8 cellular contexts compared by ENCODE assay signal in genomic region chr19:46614114-46614701, GRCh38. TPM values are rescaled to one million over a fixed set of nuclear protein-coding genes. Genes with fewer than 3 reads are reported as not detected.
DNase-seq lines count a peak whose midpoint lies in the region; ATAC-seq, FAIRE-seq and TF ChIP-seq lines count a peak whose summit lies in the region.

No MANE protein-coding gene starts in this region.

- peak; percentile 92 for TF ChIP-seq CTCF in A673 (conservative IDR thresholded peaks at IDR 0.05; ENCODE audit: low read depth, low read length)
- peak; percentile 92 to 94 (median 94) for TF ChIP-seq CTCF in K562 (IDR thresholded peaks at IDR 0.05 in 2 of 3, conservative IDR thresholded peaks at IDR 0.05 in 1 of 3; ENCODE audit: insufficient read depth in 2 of 3, low read depth in 1 of 3, low read length in 3 of 3)

- no peak overlapping the region for H2AFZ ChIP-seq in K562 (ENCODE audit: low read depth, low read length)

- H3K9me3 ChIP-seq in A673 (ENCODE audit: low read depth, low read length, poor library complexity, severe bottlenecking): no peaks in the 10 kb centered on the region
- no peaks in the 10 kb centered on the region for H3K9me3 ChIP-seq in K562 (replicated peaks; ENCODE audit: control insufficient read depth, insufficient read depth, low read depth, low read length)

- H3K9me3 Mint-ChIP-seq in immature natural killer cell: no peaks in the 10 kb centered on the region

- CTCF ChIA-PET in A673 (lab: Charles Lee): interaction anchor here (0.6 to 4.8 kb wide), 4 partner anchors 14 to 441 kb away, joined by 6 to 35 read pairs (median 8); partner anchors contain the start of gene DACT3
- CTCF ChIA-PET in K562 (lab: Yijun Ruan, JAX; ENCODE audit: low intra/inter-chr PET ratio): interaction anchor here (0.6 to 1.6 kb wide), 4 partner anchors 48 to 219 kb away, joined by 3 to 26 read pairs (median 4); partner anchors contain the start of gene DACT3

- no peak for TF ChIP-seq EP300 in K562 (IDR thresholded peaks at IDR 0.05; ENCODE audit: low read length)

- peak; percentile 88 for DNase-seq in A673 (ENCODE audit: low spot score)
- peak; percentile 38 to 57 for DNase-seq in NCI-H187 (lab: John Stamatoyannopoulos, UW)
- peak; percentile 81 for DNase-seq in UCSD-AML1 (lab: John Stamatoyannopoulos, UW; ENCODE audit: unreplicated experiment)
- peak; percentile 86 to 88 (median 86) for DNase-seq in K562 (ENCODE audit: extremely low read depth in 1 of 4, low spot score in 3 of 4)
- peak; percentile 59 to 67 (median 65) for DNase-seq in immature natural killer cell
- peak; percentile 89 for DNase-seq in stimulated activated CD4-positive, alpha-beta T cell treated with anti-CD3 and anti-CD28 coated beads, Interleukin-15, amount 100 ng/mL, for 24 hours

- BruUV-seq in A673 (replicated peaks; lab: Mats Ljungman, UMichigan) (no TSS peak), K562 (replicated peaks; lab: Mats Ljungman, UMichigan) (no TSS peak)

- in situ Hi-C loops in K562 (cut with MboI): loop anchor here (5.0 kb wide), 1 partner anchor 48 kb away; the partner anchor contains the start of gene DACT3

- no peak overlapping the region for H3K4me2 ChIP-seq in K562 (ENCODE audit: insufficient read depth, low read length)

- H3K27me3 Mint-ChIP-seq in immature natural killer cell (ENCODE audit: low read depth in 3 of 3): peaks cover 2 to 9% (median 3%) of the 10 kb centered on the region in 3 donors

- H3K4me1 Mint-ChIP-seq in immature natural killer cell: peaks cover 33 to 40% of the 10 kb centered on the region in 2 donors

- H3K36me3 ChIP-seq in A673 (ENCODE audit: insufficient read depth, low read length, poor library complexity, severe bottlenecking) (peaks cover 10% of the 10 kb centered on the region), K562 (ENCODE audit: control insufficient read depth, insufficient read depth, low read length) (peaks cover 14% of the 10 kb centered on the region; the same call in 2 of the 3 replicates)

- H3K36me3 Mint-ChIP-seq in immature natural killer cell: peaks cover 2 to 13% (median 5%) of the 10 kb centered on the region in 3 donors

- TF ChIP-seq POLR2A in K562 (conservative IDR thresholded peaks at IDR 0.05): no peak

- ATAC-seq in GM18867 (IDR thresholded peaks at IDR 0.05; ENCODE audit: unreplicated experiment) (peak; percentile 58), K562 (peak; percentile 90), HG03439 (IDR thresholded peaks at IDR 0.05; ENCODE audit: unreplicated experiment) (no peak)

- WGBS in K562 (ENCODE audit: insufficient coverage, low coverage, missing lambda C conversion rate): 9% methylated on average over 12 of the region's 12 CpGs

- H3K9me1 ChIP-seq in K562 (ENCODE audit: control insufficient read depth, insufficient read depth, low read length): no peaks in the 10 kb centered on the region

- H3K4me3 Mint-ChIP-seq in immature natural killer cell: peak overlapping the region in 2 of 5 donors; percentile 19 to 27

- H3K79me2 ChIP-seq in K562 (ENCODE audit: control insufficient read depth, insufficient read depth, low read length): no peaks in the 10 kb centered on the region

- intact Hi-C loops in A673 (cut with micrococcal nuclease; ENCODE audit: unreplicated experiment): loop anchor here (1.0 kb wide), 1 partner anchor 48 kb away; no protein-coding TSS in a partner anchor
- intact Hi-C loops in K562 (cut with micrococcal nuclease): loop anchor here (1.0 kb wide), 1 partner anchor 48 kb away; no protein-coding TSS in a partner anchor

- H3K9ac ChIP-seq in K562 (ENCODE audit: insufficient read depth in 1 of 2, low read depth in 2 of 2, low read length in 2 of 2): no peak overlapping the region

- FAIRE-seq in K562 (lab: Jason Lieb, UNC): peak; percentile 84

- H3K27me3 ChIP-seq in A673 (replicated peaks; ENCODE audit: insufficient read depth, low read depth, low read length, poor library complexity): no peaks in the 10 kb centered on the region
- H3K27me3 ChIP-seq in K562 (ENCODE audit: control insufficient read depth in 2 of 2, insufficient read depth in 2 of 2, low read length in 2 of 2): no peaks in the 10 kb centered on the region

- H3K27ac Mint-ChIP-seq in immature natural killer cell: no peak overlapping the region

- peak; percentile 83 to 92 for TF ChIP-seq RAD21 in K562 (CRISPR knock-in tag; conservative IDR thresholded peaks at IDR 0.05 in 1 of 2, IDR thresholded peaks at IDR 0.05 in 1 of 2)

- H3K27ac ChIP-seq in A673 (ENCODE audit: low read depth, low read length, poor library complexity, severe bottlenecking) (no peak overlapping the region), K562 (ENCODE audit: extremely low read depth, low read depth, low read length) (no peak overlapping the region)

- H3K4me3 ChIP-seq in A673 (ENCODE audit: low read depth, low read length, poor library complexity, severe bottlenecking) (no peak overlapping the region), K562 (no peak overlapping the region)

- peaks cover 7% of the 10 kb centered on the region for H3K4me1 ChIP-seq in A673 (ENCODE audit: insufficient read depth, low read length, poor library complexity, severe bottlenecking)
- H3K4me1 ChIP-seq in K562 (replicated peaks in 1 of 2; ENCODE audit: control insufficient read depth in 2 of 2, insufficient read depth in 2 of 2, low read length in 2 of 2): peaks cover 17 to 18% of the 10 kb centered on the region in 2 experiments

- H4K20me1 ChIP-seq in K562 (replicated peaks; ENCODE audit: control insufficient read depth, insufficient read depth, low read length): 0 out of 2 replicates have a peak, but pooled peaks cover 5% of the 10 kb centered on the region

- POLR2A ChIA-PET in A673 (lab: Charles Lee; ENCODE audit: low non-redundant PET): no interaction called here
- POLR2A ChIA-PET in K562 (lab: Yijun Ruan, JAX): interaction anchor here (0.6 to 1.0 kb wide), 2 partner anchors 8 to 48 kb away, joined by 3 to 7 read pairs; no protein-coding TSS in a partner anchor

RNA-seq across cellular contexts. Expression of gene PTGIR, which starts 10.7 kb away (rescaled TPM):
- total RNA-seq in A673 (2021): 0.46 TPM in 1 of 2 replicates, not detected in the other
- total RNA-seq in K562 (2011; cell fraction: chromatin; rRNA removed; ENCODE audit: low replicate concordance): 3.0 and 9.9 TPM in 2 replicates
- total RNA-seq in K562 (2011; cell fraction: nucleolus; rRNA removed): 4.3 and 7.3 TPM in 2 replicates
- 3.1 and 3.6 TPM in 2 replicates for total RNA-seq in K562 (2011; cell fraction: nucleoplasm; rRNA removed)
- 0.61 and 1.5 TPM in 2 replicates for total RNA-seq in K562 (2014; rRNA removed)
- 0.18 and 0.45 TPM in 2 replicates for total RNA-seq in K562 (2014; rRNA removed; fragmentation: Illumina TruSeq; extraction: Trizol)
- 0.30 and 0.36 TPM in 2 replicates for total RNA-seq in K562 (2015; rRNA removed; fragmentation: Illumina TruSeq; extraction: Trizol)
- 1.4 and 1.9 TPM in 2 replicates for total RNA-seq in K562 (2021)
- 1.7 and 2.0 TPM in 2 replicates for polyA plus RNA-seq in K562 (2011; rRNA removed)
- polyA plus RNA-seq in K562 (2011; cell fraction: cytosol; rRNA removed): 1.6 and 7.6 TPM in 2 replicates
- 3.7 and 12.1 TPM in 2 replicates for polyA plus RNA-seq in K562 (2011; cell fraction: nucleus; rRNA removed)
- 0.46 and 0.89 TPM in 2 replicates for polyA plus RNA-seq in K562 (2012)
- 0.58 and 0.65 TPM in 2 replicates for polyA plus RNA-seq in K562 (2014; fragmentation: Illumina TruSeq; extraction: Trizol)
- polyA plus RNA-seq in K562 (2014; fragmentation: Nextera tagmentation; extraction: Ambion mirVana): under 1 TPM in 1 of 2 experiments, not detected in 1; 0.11 TPM
- polyA plus RNA-seq in K562 (2014; rRNA removed): 1.7 and 3.4 TPM in 2 replicates
- 0.24 and 0.35 TPM in 2 replicates for polyA minus RNA-seq in K562 (2011; rRNA and poly(A)+ RNA removed)
- 0.38 TPM in 1 of 2 replicates, not detected in the other for polyA minus RNA-seq in K562 (2011; cell fraction: cytosol; rRNA and poly(A)+ RNA removed)
- 1.1 and 1.2 TPM in 2 replicates for polyA minus RNA-seq in K562 (2011; cell fraction: nucleus; rRNA and poly(A)+ RNA removed)
- polyA plus RNA-seq in immature natural killer cell: under 1 TPM in 2 of 3 donors, not detected in 1; 0.14 to 0.52 TPM

RNA-seq across cellular contexts. Expression of gene CALM3, which starts 13.1 kb away (rescaled TPM):
- 272 and 291 TPM in 2 replicates for total RNA-seq in A673 (2021)
- 68.2 and 118 TPM in 2 replicates for total RNA-seq in K562 (2011; cell fraction: chromatin; rRNA removed; ENCODE audit: low replicate concordance)
- total RNA-seq in K562 (2011; cell fraction: nucleolus; rRNA removed): 47.8 and 53.5 TPM in 2 replicates
- 91.9 and 153 TPM in 2 replicates for total RNA-seq in K562 (2011; cell fraction: nucleoplasm; rRNA removed)
- total RNA-seq in K562 (2014; rRNA removed): 149 and 180 TPM in 2 replicates
- 126 and 150 TPM in 2 replicates for total RNA-seq in K562 (2014; rRNA removed; fragmentation: Illumina TruSeq; extraction: Trizol)
- total RNA-seq in K562 (2015; rRNA removed; fragmentation: Illumina TruSeq; extraction: Trizol): 154 and 156 TPM in 2 replicates
- 277 TPM in 2 replicates for total RNA-seq in K562 (2021)
- polyA plus RNA-seq in K562 (2011; rRNA removed): 255 and 327 TPM in 2 replicates
- polyA plus RNA-seq in K562 (2011; cell fraction: cytosol; rRNA removed): 230 and 235 TPM in 2 replicates
- 152 and 155 TPM in 2 replicates for polyA plus RNA-seq in K562 (2011; cell fraction: nucleus; rRNA removed)
- 203 and 388 TPM in 2 replicates for polyA plus RNA-seq in K562 (2012)
- 307 and 350 TPM in 2 replicates for polyA plus RNA-seq in K562 (2014; fragmentation: Illumina TruSeq; extraction: Trizol)
- 10 to 100 TPM; 34.6 to 40.2 TPM for polyA plus RNA-seq in K562 (2014; fragmentation: Nextera tagmentation; extraction: Ambion mirVana)
- polyA plus RNA-seq in K562 (2014; rRNA removed): 266 and 273 TPM in 2 replicates
- polyA minus RNA-seq in K562 (2011; rRNA and poly(A)+ RNA removed): 333 and 438 TPM in 2 replicates
- polyA minus RNA-seq in K562 (2011; cell fraction: cytosol; rRNA and poly(A)+ RNA removed): 82.3 and 91.6 TPM in 2 replicates
- 20.3 and 36.9 TPM in 2 replicates for polyA minus RNA-seq in K562 (2011; cell fraction: nucleus; rRNA and poly(A)+ RNA removed)
- polyA plus RNA-seq in immature natural killer cell: 100 to 1,000 TPM; 151 to 185 (median 178) TPM

RNA-seq across cellular contexts. Expression of gene GNG8, which starts 21.8 kb away (rescaled TPM):
- total RNA-seq in A673 (2021): not detected in 2 replicates
- total RNA-seq in K562 (2011; cell fraction: chromatin; rRNA removed; ENCODE audit: low replicate concordance): not detected in 2 replicates
- not detected in 2 replicates for total RNA-seq in K562 (2011; cell fraction: nucleolus; rRNA removed)
- not detected in 2 replicates for total RNA-seq in K562 (2011; cell fraction: nucleoplasm; rRNA removed)
- total RNA-seq in K562 (2014; rRNA removed): not detected in 2 replicates
- total RNA-seq in K562 (2014; rRNA removed; fragmentation: Illumina TruSeq; extraction: Trizol): not detected in 2 replicates
- not detected in 2 replicates for total RNA-seq in K562 (2015; rRNA removed; fragmentation: Illumina TruSeq; extraction: Trizol)
- total RNA-seq in K562 (2021): not detected in 2 replicates
- not detected in 2 replicates for polyA plus RNA-seq in K562 (2011; rRNA removed)
- polyA plus RNA-seq in K562 (2011; cell fraction: cytosol; rRNA removed): not detected in 2 replicates
- not detected in 2 replicates for polyA plus RNA-seq in K562 (2011; cell fraction: nucleus; rRNA removed)
- not detected in 2 replicates for polyA plus RNA-seq in K562 (2012)
- not detected in 2 replicates for polyA plus RNA-seq in K562 (2014; fragmentation: Illumina TruSeq; extraction: Trizol)
- polyA plus RNA-seq in K562 (2014; fragmentation: Nextera tagmentation; extraction: Ambion mirVana): 1 to 10 TPM in 1 of 2 experiments, not detected in 1; 1.3 TPM
- polyA plus RNA-seq in K562 (2014; rRNA removed): not detected in 2 replicates
- polyA minus RNA-seq in K562 (2011; rRNA and poly(A)+ RNA removed): not detected in 2 replicates
- polyA minus RNA-seq in K562 (2011; cell fraction: cytosol; rRNA and poly(A)+ RNA removed): not detected in 2 replicates
- not detected in 2 replicates for polyA minus RNA-seq in K562 (2011; cell fraction: nucleus; rRNA and poly(A)+ RNA removed)
- not detected for polyA plus RNA-seq in immature natural killer cell

RNA-seq across cellular contexts. Expression of gene DACT3, which starts 46.8 kb away (rescaled TPM):
- 0.32 and 1.1 TPM in 2 replicates for total RNA-seq in A673 (2021)
- 6.5 and 10.4 TPM in 2 replicates for total RNA-seq in K562 (2011; cell fraction: chromatin; rRNA removed; ENCODE audit: low replicate concordance)
- 5.1 and 6.8 TPM in 2 replicates for total RNA-seq in K562 (2011; cell fraction: nucleolus; rRNA removed)
- 6.0 and 8.6 TPM in 2 replicates for total RNA-seq in K562 (2011; cell fraction: nucleoplasm; rRNA removed)
- total RNA-seq in K562 (2014; rRNA removed): 4.7 and 6.5 TPM in 2 replicates
- 2.8 TPM in 2 replicates for total RNA-seq in K562 (2014; rRNA removed; fragmentation: Illumina TruSeq; extraction: Trizol)
- 2.3 and 2.5 TPM in 2 replicates for total RNA-seq in K562 (2015; rRNA removed; fragmentation: Illumina TruSeq; extraction: Trizol)
- total RNA-seq in K562 (2021): 5.9 and 6.5 TPM in 2 replicates
- polyA plus RNA-seq in K562 (2011; rRNA removed): 3.3 and 3.5 TPM in 2 replicates
- 3.0 and 6.0 TPM in 2 replicates for polyA plus RNA-seq in K562 (2011; cell fraction: cytosol; rRNA removed)
- 3.7 and 5.0 TPM in 2 replicates for polyA plus RNA-seq in K562 (2011; cell fraction: nucleus; rRNA removed)
- 1.3 and 2.1 TPM in 2 replicates for polyA plus RNA-seq in K562 (2012)
- 4.1 and 4.2 TPM in 2 replicates for polyA plus RNA-seq in K562 (2014; fragmentation: Illumina TruSeq; extraction: Trizol)
- under 1 TPM; 0.67 to 0.83 TPM for polyA plus RNA-seq in K562 (2014; fragmentation: Nextera tagmentation; extraction: Ambion mirVana)
- polyA plus RNA-seq in K562 (2014; rRNA removed): 3.3 and 5.1 TPM in 2 replicates
- polyA minus RNA-seq in K562 (2011; rRNA and poly(A)+ RNA removed): 1.9 and 3.0 TPM in 2 replicates
- polyA minus RNA-seq in K562 (2011; cell fraction: cytosol; rRNA and poly(A)+ RNA removed): 2.0 and 2.5 TPM in 2 replicates
- polyA minus RNA-seq in K562 (2011; cell fraction: nucleus; rRNA and poly(A)+ RNA removed): 0.67 and 1.1 TPM in 2 replicates
- not detected for polyA plus RNA-seq in immature natural killer cell
